Comparison of ENCODE assay signal across 13 cellular contexts in genomic region chr20:1332749-1333300, GRCh38. TPM values are rescaled to one million over a fixed set of nuclear protein-coding genes. Genes with fewer than 3 reads are reported as not detected.
DNase-seq lines count a peak whose midpoint lies in the region; ATAC-seq and TF ChIP-seq lines count a peak whose summit lies in the region.
"Had no signal": no experiment of that assay in that cellular context is flagged by ENCODE, and none has a peak within 500 bp of the region (broad histone marks: within the 10 kb centered on the region; RNA-seq: fewer than 3 reads in every experiment).

No MANE protein-coding gene starts in this region.

- peaks cover 19% of the 10 kb centered on the region for H3K36me3 Mint-ChIP-seq in activated T-helper 1 cell treated with anti-CD3 and anti-CD28 coated beads, Interleukin-12 subunit alpha, Interleukin-12 subunit beta, Interleukin-2, Interleukin-4 antibody, amounts not matched to agents 30 ng/mL and 10 ng/mL and 1 ng/mL, durations not matched to agents 14 hours and 24 hours and 36 hours (ENCODE audit: low read depth)
- peaks cover 8% of the 10 kb centered on the region for H3K36me3 Mint-ChIP-seq in T-cell
- H3K36me3 Mint-ChIP-seq in activated CD4-positive, alpha-beta T cell treated with anti-CD3 and anti-CD28 coated beads, Interleukin-2, amount 10 ng/mL, durations not matched to agents 7 days and 5 days (ENCODE audit: low read depth): peaks cover 26% of the 10 kb centered on the region

- POLR2A ChIA-PET in T-cell (lab: Charles Lee): interaction anchor here in 1 of 2 donors (0.7 kb wide), 1 partner anchor 74 kb away, joined by 4 read pairs; no protein-coding TSS in a partner anchor
- POLR2A ChIA-PET in activated CD4-positive, alpha-beta T cell treated with anti-CD3 and anti-CD28 coated beads, Interleukin-2, amount 10 ng/mL, durations not matched to agents 7 days and 5 days (lab: Charles Lee): no interaction called here

- peaks cover 19 to 81% (median 66%) of the 10 kb centered on the region in 9 donors for H3K4me1 ChIP-seq in heart right ventricle
- H3K4me1 ChIP-seq in left lung: peaks cover 20 to 85% of the 10 kb centered on the region in 2 donors
- H3K4me1 ChIP-seq in vagina: peaks cover 50% of the 10 kb centered on the region

- H3K4me3 ChIP-seq in heart right ventricle: no peak overlapping the region
- H3K4me3 ChIP-seq in left lung: no peak overlapping the region
- no peak overlapping the region for H3K4me3 ChIP-seq in vagina

- H3K27me3 Mint-ChIP-seq in activated T-helper 1 cell treated with anti-CD3 and anti-CD28 coated beads, Interleukin-12 subunit alpha, Interleukin-12 subunit beta, Interleukin-2, Interleukin-4 antibody, amounts not matched to agents 30 ng/mL and 10 ng/mL and 1 ng/mL, durations not matched to agents 14 hours and 24 hours and 36 hours (ENCODE audit: insufficient read depth): no peaks in the 10 kb centered on the region
- H3K27me3 Mint-ChIP-seq in T-cell: no peaks in the 10 kb centered on the region
- no peaks in the 10 kb centered on the region for H3K27me3 Mint-ChIP-seq in activated CD4-positive, alpha-beta T cell treated with anti-CD3 and anti-CD28 coated beads, Interleukin-2, amount 10 ng/mL, durations not matched to agents 7 days and 5 days
- H3K27me3 Mint-ChIP-seq: activated naive CD8-positive, alpha-beta T cell treated with anti-CD3 and anti-CD28 coated beads, Interleukin-2, amount 10 ng/mL, durations not matched to agents 7 days and 5 days had no signal

- no peaks in the 10 kb centered on the region for H3K9me3 ChIP-seq in heart right ventricle
- H3K9me3 ChIP-seq in left lung: no peaks in the 10 kb centered on the region
- no peaks in the 10 kb centered on the region for H3K9me3 ChIP-seq in vagina

- no peak for DNase-seq in heart right ventricle
- no peak for DNase-seq in left cardiac atrium
- no peak for DNase-seq in activated T-helper 1 cell treated with anti-CD3 and anti-CD28 coated beads, Interleukin-12 subunit alpha, Interleukin-12 subunit beta, Interleukin-2, Interleukin-4 antibody, amounts not matched to agents 30 ng/mL and 10 ng/mL and 1 ng/mL, durations not matched to agents 14 hours and 24 hours and 36 hours (ENCODE audit: low spot score)
- no peak for DNase-seq in left lung
- peak; percentile 22 to 42 for DNase-seq in vagina (ENCODE audit: extremely low spot score in 2 of 2)
- no peak for DNase-seq in T-cell
- no peak for DNase-seq in activated CD4-positive, alpha-beta T cell treated with anti-CD3 and anti-CD28 coated beads, Interleukin-2, amount 10 ng/mL, durations not matched to agents 7 days and 5 days
- no peak for DNase-seq in NCI-H2196 treated with DMSO at 0.1 percent for 48 hours (lab: John Stamatoyannopoulos, UW; ENCODE audit: unreplicated experiment)
- DNase-seq: activated naive CD8-positive, alpha-beta T cell treated with anti-CD3 and anti-CD28 coated beads, Interleukin-2, amount 10 ng/mL, durations not matched to agents 7 days and 5 days; NCI-H2029 treated with DMSO at 0.1 percent for 48 hours; NCI-H69; stimulated activated CD4-positive, alpha-beta T cell treated with anti-CD3 and anti-CD28 coated beads, Interleukin-4, amount 100 ng/mL, for 24 hours; trophoblast cell had no signal

- H3K9me3 Mint-ChIP-seq in activated T-helper 1 cell treated with anti-CD3 and anti-CD28 coated beads, Interleukin-12 subunit alpha, Interleukin-12 subunit beta, Interleukin-2, Interleukin-4 antibody, amounts not matched to agents 30 ng/mL and 10 ng/mL and 1 ng/mL, durations not matched to agents 14 hours and 24 hours and 36 hours: no peaks in the 10 kb centered on the region
- H3K9me3 Mint-ChIP-seq in T-cell: no peaks in the 10 kb centered on the region
- no peaks in the 10 kb centered on the region for H3K9me3 Mint-ChIP-seq in activated CD4-positive, alpha-beta T cell treated with anti-CD3 and anti-CD28 coated beads, Interleukin-2, amount 10 ng/mL, durations not matched to agents 7 days and 5 days
- H3K9me3 Mint-ChIP-seq: activated naive CD8-positive, alpha-beta T cell treated with anti-CD3 and anti-CD28 coated beads, Interleukin-2, amount 10 ng/mL, durations not matched to agents 7 days and 5 days had no signal

- intact Hi-C loops in heart right ventricle (cut with DNase I): no loop called here
- intact Hi-C loops in left cardiac atrium (cut with DNase I): no loop called here
- intact Hi-C loops in activated T-helper 1 cell treated with anti-CD3 and anti-CD28 coated beads, Interleukin-12 subunit alpha, Interleukin-12 subunit beta, Interleukin-2, Interleukin-4 antibody, amounts not matched to agents 30 ng/mL and 10 ng/mL and 1 ng/mL, durations not matched to agents 14 hours and 24 hours and 36 hours (cut with micrococcal nuclease): no loop called here
- intact Hi-C loops in left lung (cut with DNase I): no loop called here
- intact Hi-C loops in vagina (cut with DNase I): no loop called here

- H3K27me3 ChIP-seq in heart right ventricle: no peaks in the 10 kb centered on the region
- no peaks in the 10 kb centered on the region for H3K27me3 ChIP-seq in left lung
- H3K27me3 ChIP-seq in vagina: no peaks in the 10 kb centered on the region

- TF ChIP-seq POLR2A in vagina (IDR thresholded peaks at IDR 0.05): no peak

- CTCF ChIA-PET in T-cell (lab: Charles Lee): no interaction called here
- CTCF ChIA-PET in activated CD4-positive, alpha-beta T cell treated with anti-CD3 and anti-CD28 coated beads, Interleukin-2, amount 10 ng/mL, durations not matched to agents 7 days and 5 days (lab: Charles Lee): interaction anchor here (0.7 to 1.7 kb wide), 5 partner anchors 9 to 134 kb away, joined by 3 to 5 read pairs (median 4); partner anchors contain the start of gene NSFL1C

- H3K27ac ChIP-seq in heart right ventricle: peak overlapping the region in 7 of 10 donors; percentile 2 to 98 (median 47)
- peak overlapping the region; percentile 61 to 63 for H3K27ac ChIP-seq in left lung
- H3K27ac ChIP-seq in vagina: no peak overlapping the region

- no peak overlapping the region for H3K4me3 Mint-ChIP-seq in activated T-helper 1 cell treated with anti-CD3 and anti-CD28 coated beads, Interleukin-12 subunit alpha, Interleukin-12 subunit beta, Interleukin-2, Interleukin-4 antibody, amounts not matched to agents 30 ng/mL and 10 ng/mL and 1 ng/mL, durations not matched to agents 14 hours and 24 hours and 36 hours
- H3K4me3 Mint-ChIP-seq in T-cell: no peak overlapping the region
- no peak overlapping the region for H3K4me3 Mint-ChIP-seq in activated CD4-positive, alpha-beta T cell treated with anti-CD3 and anti-CD28 coated beads, Interleukin-2, amount 10 ng/mL, durations not matched to agents 7 days and 5 days
- H3K4me3 Mint-ChIP-seq: activated naive CD8-positive, alpha-beta T cell treated with anti-CD3 and anti-CD28 coated beads, Interleukin-2, amount 10 ng/mL, durations not matched to agents 7 days and 5 days had no signal

- no peak for TF ChIP-seq CTCF in heart right ventricle (IDR thresholded peaks at IDR 0.05)
- no peak for TF ChIP-seq CTCF in left lung (IDR thresholded peaks at IDR 0.05)
- no peak for TF ChIP-seq CTCF in vagina (IDR thresholded peaks at IDR 0.05)

- H3K36me3 ChIP-seq in heart right ventricle: peaks cover 0 to 18% (median 0%) of the 10 kb centered on the region in 9 donors
- H3K36me3 ChIP-seq in left lung: no peaks in the 10 kb centered on the region
- no peaks in the 10 kb centered on the region for H3K36me3 ChIP-seq in vagina

- 83 to 86% methylated on average over 2 of the region's 2 CpGs for WGBS in heart right ventricle, 2 donors

- peak overlapping the region; percentile 69 for H3K27ac Mint-ChIP-seq in activated T-helper 1 cell treated with anti-CD3 and anti-CD28 coated beads, Interleukin-12 subunit alpha, Interleukin-12 subunit beta, Interleukin-2, Interleukin-4 antibody, amounts not matched to agents 30 ng/mL and 10 ng/mL and 1 ng/mL, durations not matched to agents 14 hours and 24 hours and 36 hours
- H3K27ac Mint-ChIP-seq in T-cell: peak overlapping the region in 1 of 2 donors; percentile 36
- H3K27ac Mint-ChIP-seq in activated CD4-positive, alpha-beta T cell treated with anti-CD3 and anti-CD28 coated beads, Interleukin-2, amount 10 ng/mL, durations not matched to agents 7 days and 5 days: no peak overlapping the region

- peaks cover 47% of the 10 kb centered on the region for H3K4me1 Mint-ChIP-seq in activated T-helper 1 cell treated with anti-CD3 and anti-CD28 coated beads, Interleukin-12 subunit alpha, Interleukin-12 subunit beta, Interleukin-2, Interleukin-4 antibody, amounts not matched to agents 30 ng/mL and 10 ng/mL and 1 ng/mL, durations not matched to agents 14 hours and 24 hours and 36 hours (ENCODE audit: low read depth)
- peaks cover 53 to 58% (median 56%) of the 10 kb centered on the region in 3 donors for H3K4me1 Mint-ChIP-seq in T-cell
- peaks cover 55% of the 10 kb centered on the region for H3K4me1 Mint-ChIP-seq in activated CD4-positive, alpha-beta T cell treated with anti-CD3 and anti-CD28 coated beads, Interleukin-2, amount 10 ng/mL, durations not matched to agents 7 days and 5 days

- ATAC-seq in heart right ventricle (peak in 1 of 8 donors; percentile 3), left cardiac atrium (no peak), left lung (no peak), T-cell (replicated peaks in 1 of 4) (no peak)

RNA-seq across cellular contexts. Expression of gene SDCBP2, which starts 3.9 kb away (rescaled TPM):
- total RNA-seq in heart right ventricle (1 to 10 TPM in 9 of 10 donors, under 1 TPM in 1; 0.62 to 4.3 (median 1.8) TPM), left cardiac atrium (1 to 10 TPM; 1.4 to 4.4 TPM), left lung (10 to 100 TPM; 13.5 to 21.5 TPM), vagina (43.5 TPM), T-cell (1 to 10 TPM; 1.1 to 2.4 (median 2.2) TPM)
- 1 to 10 TPM; 2.7 to 4.2 TPM for polyA plus RNA-seq in heart right ventricle
- total RNA-seq in activated T-helper 1 cell treated with anti-CD3 and anti-CD28 coated beads, Interleukin-12 subunit alpha, Interleukin-12 subunit beta, Interleukin-2, Interleukin-4 antibody, amounts not matched to agents 30 ng/mL and 10 ng/mL and 1 ng/mL, durations not matched to agents 14 hours and 24 hours and 36 hours: 2.2 and 2.6 TPM in 2 replicates
- total RNA-seq in activated CD4-positive, alpha-beta T cell treated with anti-CD3 and anti-CD28 coated beads, Interleukin-2, amount 10 ng/mL, durations not matched to agents 7 days and 5 days: 1 to 10 TPM; 1.4 to 2.2 TPM

Comparison
In these comparisons a context has a peak if more than half of its experiments do, and no peak if none do; other contexts are left out.
1. DNase-seq: peak in vagina (2 of 2); none in heart right ventricle (0 of 2), left cardiac atrium (single experiment), activated T-helper 1 cell treated with anti-CD3 and anti-CD28 coated beads, Interleukin-12 subunit alpha, Interleukin-12 subunit beta, Interleukin-2, Interleukin-4 antibody, amounts not matched to agents 30 ng/mL and 10 ng/mL and 1 ng/mL, durations not matched to agents 14 hours and 24 hours and 36 hours (single experiment), left lung (0 of 2), T-cell (0 of 34), activated CD4-positive, alpha-beta T cell treated with anti-CD3 and anti-CD28 coated beads, Interleukin-2, amount 10 ng/mL, durations not matched to agents 7 days and 5 days (single experiment) and NCI-H2196 treated with DMSO at 0.1 percent for 48 hours (single experiment).